In genomic region chr5:92309336-92309991, GRCh38 we compare ENCODE assay signal across 8 cellular contexts.
DNase-seq lines count a peak whose midpoint lies in the region; ATAC-seq, FAIRE-seq and TF ChIP-seq lines count a peak whose summit lies in the region.

No MANE protein-coding gene starts in this region.

- H3K9me2 ChIP-seq in neural cell (ENCODE audit: insufficient read depth, low read length): no peaks in the 10 kb centered on the region

- FAIRE-seq in bronchial epithelial cell (lab: Jason Lieb, UNC): no peak

- DNase-seq in NOMO-1 treated with DMSO at 0.1 percent for 48 hours (lab: John Stamatoyannopoulos, UW; ENCODE audit: unreplicated experiment) (peak; percentile 6), NOMO-1 treated with dmso at 0.1 percent for 144 hours (lab: John Stamatoyannopoulos, UW; ENCODE audit: unreplicated experiment) (no peak), NB4 (ENCODE audit: low read depth) (peak; percentile 23), bronchial epithelial cell (ENCODE audit: low read depth) (peak; percentile 40), GM19240 (ENCODE audit: insufficient read length, low spot score) (no peak)

- no peak overlapping the region for H3K4me2 ChIP-seq in neural cell (ENCODE audit: low read length)

- H3K4me3 ChIP-seq in NB4 (ENCODE audit: low read depth, low read length): no peak overlapping the region
- H3K4me3 ChIP-seq in bronchial epithelial cell (ENCODE audit: low read depth, low read length): no peak overlapping the region
- no peak overlapping the region for H3K4me3 ChIP-seq in neural cell (ENCODE audit: low read length)

- no peak for ATAC-seq in HG03280 (IDR thresholded peaks at IDR 0.05; ENCODE audit: unreplicated experiment)
- no peak for ATAC-seq in HG02763 (IDR thresholded peaks at IDR 0.05; ENCODE audit: unreplicated experiment)

- H3K27me3 ChIP-seq in bronchial epithelial cell (ENCODE audit: control insufficient read depth, insufficient read depth, low read length) (no peaks in the 10 kb centered on the region), neural cell (ENCODE audit: insufficient read depth, low read depth, low read length) (no peaks in the 10 kb centered on the region)

- H2AFZ ChIP-seq in neural cell (ENCODE audit: low read depth, low read length): no peak overlapping the region

- H3K79me2 ChIP-seq in neural cell (replicated peaks; ENCODE audit: insufficient read depth, low read length): no peaks in the 10 kb centered on the region

- TF ChIP-seq RAD21 in neural cell (conservative IDR thresholded peaks at IDR 0.05): peak; percentile 83

- H3K9ac ChIP-seq in neural cell (ENCODE audit: low read length): no peak overlapping the region

- no peak overlapping the region for H3K27ac ChIP-seq in neural cell (ENCODE audit: low read length)

- TF ChIP-seq POLR2A in NB4 (IDR thresholded peaks at IDR 0.05; ENCODE audit: extremely low read depth, insufficient read length): no peak

- H4K20me1 ChIP-seq in neural cell (ENCODE audit: insufficient read depth): no peaks in the 10 kb centered on the region

- no peaks in the 10 kb centered on the region for H3K9me3 ChIP-seq in neural cell (ENCODE audit: low read length)

- TF ChIP-seq EP300 in neural cell (conservative IDR thresholded peaks at IDR 0.05; ENCODE audit: poor library complexity, severe bottlenecking): no peak

- peak; percentile 17 for TF ChIP-seq CTCF in NB4 (IDR thresholded peaks at IDR 0.05; ENCODE audit: low read depth, low read length)
- TF ChIP-seq CTCF in bronchial epithelial cell (IDR thresholded peaks at IDR 0.05; ENCODE audit: insufficient read depth, low read length, severe bottlenecking): peak; percentile 29
- TF ChIP-seq CTCF in neural cell (IDR thresholded peaks at IDR 0.05; ENCODE audit: poor library complexity, severe bottlenecking): peak; percentile 72

- no peaks in the 10 kb centered on the region for H3K36me3 ChIP-seq in bronchial epithelial cell (ENCODE audit: control insufficient read depth, insufficient read depth, low read length)
- no peaks in the 10 kb centered on the region for H3K36me3 ChIP-seq in neural cell (ENCODE audit: insufficient read depth, low read length)

- H3F3A ChIP-seq in neural cell (ENCODE audit: insufficient read depth, low read length, poor library complexity, severe bottlenecking): no peaks in the 10 kb centered on the region

TF ChIP-seq in neural cell, 6 proteins besides CTCF, POLR2A, EP300 and RAD21:
- no peak for TF ChIP-seq POLR2AphosphoS5 (IDR thresholded peaks at IDR 0.05)
- no peak for TF ChIP-seq EZH2 (IDR thresholded peaks at IDR 0.05; ENCODE audit: borderline replicate concordance, insufficient read depth, low read length, poor library complexity, severe bottlenecking)
- TF ChIP-seq SMC3 (conservative IDR thresholded peaks at IDR 0.05; ENCODE audit: poor library complexity): peak; percentile 83
- no peak for TF ChIP-seq TAF1 (IDR thresholded peaks at IDR 0.05; ENCODE audit: low read depth)

Comparison
In these comparisons a context has a peak if more than half of its experiments do, and no peak if none do; other contexts are left out.
1. DNase-seq: peak in NOMO-1 treated with DMSO at 0.1 percent for 48 hours (single experiment), NB4 (single experiment) and bronchial epithelial cell (single experiment); none in NOMO-1 treated with dmso at 0.1 percent for 144 hours (single experiment) and GM19240 (single experiment).
2. CTCF ChIP-seq: peak in every context shown above with its lines; median percentile 72 in neural cell; 29 in bronchial epithelial cell; 17 in NB4.